Comparison of ENCODE assay signal across 13 cellular contexts in the genomic region with DNA sequence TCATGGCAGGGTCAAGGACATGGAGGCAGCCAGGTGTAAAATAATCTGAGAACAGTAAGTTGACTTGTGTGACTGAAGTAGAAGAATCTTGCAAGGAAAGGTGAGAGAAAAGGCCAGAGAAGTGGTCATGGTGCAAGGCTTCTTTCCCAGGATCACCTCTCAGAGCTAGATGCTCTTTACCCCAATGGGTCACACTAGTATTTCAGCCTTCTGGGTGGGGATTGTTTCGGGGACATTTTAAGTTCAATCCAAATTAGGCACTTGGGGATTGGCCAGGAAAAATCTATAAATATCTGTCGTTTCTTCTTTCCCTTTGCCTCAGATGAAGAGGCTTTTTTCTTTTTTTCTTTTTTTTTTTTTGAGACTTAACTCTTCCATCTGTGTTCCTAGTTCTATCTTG.
A peak's percentile ranks its signal among the peaks of the same experiment; 100 is the strongest.
DNase-seq lines count a peak whose midpoint lies in the region; ATAC-seq and TF ChIP-seq lines count a peak whose summit lies in the region.
"Had no signal": no experiment of that assay in that cellular context is flagged by ENCODE, and none has a peak within 500 bp of the region (broad histone marks: within the 10 kb centered on the region; RNA-seq: fewer than 3 reads in every experiment).

No MANE protein-coding gene starts in this region.

- no peak for DNase-seq in heart left ventricle
- no peak for DNase-seq in Right ventricle myocardium inferior (ENCODE audit: missing footprints)
- DNase-seq in body of pancreas: no peak
- DNase-seq in naive thymus-derived CD8-positive, alpha-beta T cell: no peak
- no peak for DNase-seq in vagina (ENCODE audit: extremely low spot score in 2 of 2)
- DNase-seq in HuH-7 (ENCODE audit: low spot score): no peak
- no peak for DNase-seq in putamen (ENCODE audit: low spot score)
- no peak for DNase-seq in activated CD4-positive, alpha-beta T cell treated with anti-CD3 and anti-CD28 coated beads for 1 hour
- DNase-seq: NCI-H1417 treated with DMSO at 0.1 percent for 48 hours, small intestine had no signal

- H3K36me3 ChIP-seq in heart left ventricle (peaks cover 0 to 61% (median 30%) of the 10 kb centered on the region in 9 donors), body of pancreas (replicated peaks in 1 of 2; ENCODE audit: insufficient read depth in 1 of 2, low read depth in 2 of 2) (no peaks in the 10 kb centered on the region), vagina (no peaks in the 10 kb centered on the region)

- H3K4me1 ChIP-seq in heart left ventricle: peaks cover 12 to 66% (median 43%) of the 10 kb centered on the region in 12 donors
- H3K4me1 ChIP-seq in body of pancreas: peaks cover 29% of the 10 kb centered on the region
- peaks cover 30% of the 10 kb centered on the region for H3K4me1 ChIP-seq in vagina

- no peaks in the 10 kb centered on the region for H3K9me3 Mint-ChIP-seq in naive thymus-derived CD8-positive, alpha-beta T cell
- H3K9me3 Mint-ChIP-seq: dendritic cell treated with granulocyte-macrophage colony-stimulating factor and Interleukin-4, amounts not matched to agents 40 ng/mL and 50 ng/mL, for 4 days; IgD-negative memory B cell had no signal

- 5 to 14% (median 9%) methylated on average over 2 of the region's 2 CpGs for WGBS in heart left ventricle, 4 donors
- WGBS in body of pancreas, 2 donors: 8 to 21% methylated on average over 2 of the region's 2 CpGs

- H3K9me3 ChIP-seq in heart left ventricle (no peaks in the 10 kb centered on the region), body of pancreas (no peaks in the 10 kb centered on the region), vagina (no peaks in the 10 kb centered on the region)

- H3K27me3 Mint-ChIP-seq in naive thymus-derived CD8-positive, alpha-beta T cell: no peaks in the 10 kb centered on the region
- H3K27me3 Mint-ChIP-seq: dendritic cell treated with granulocyte-macrophage colony-stimulating factor and Interleukin-4, amounts not matched to agents 40 ng/mL and 50 ng/mL, for 4 days; IgD-negative memory B cell had no signal

- peaks cover 5 to 27% (median 17%) of the 10 kb centered on the region in 4 donors for H3K4me1 Mint-ChIP-seq in naive thymus-derived CD8-positive, alpha-beta T cell

- POLR2A ChIA-PET in naive thymus-derived CD8-positive, alpha-beta T cell (lab: Charles Lee): interaction anchor here (1.2 kb wide), 1 partner anchor 24 kb away, joined by 3 read pairs; no protein-coding TSS in a partner anchor

- TF ChIP-seq POLR2A in heart left ventricle (IDR thresholded peaks at IDR 0.05) (no peak), body of pancreas (IDR thresholded peaks at IDR 0.05) (no peak), vagina (IDR thresholded peaks at IDR 0.05) (no peak)

- peak overlapping the region in 2 of 10 donors; percentile 18 to 28 for H3K4me3 Mint-ChIP-seq in naive thymus-derived CD8-positive, alpha-beta T cell
- H3K4me3 Mint-ChIP-seq: dendritic cell treated with granulocyte-macrophage colony-stimulating factor and Interleukin-4, amounts not matched to agents 40 ng/mL and 50 ng/mL, for 4 days had no signal

- H3K27ac Mint-ChIP-seq in naive thymus-derived CD8-positive, alpha-beta T cell: peak overlapping the region in 7 of 10 donors; percentile 6 to 89 (median 59)
- H3K27ac Mint-ChIP-seq: dendritic cell treated with granulocyte-macrophage colony-stimulating factor and Interleukin-4, amounts not matched to agents 40 ng/mL and 50 ng/mL, for 4 days; IgD-negative memory B cell had no signal

- intact Hi-C loops in heart left ventricle (cut with DNase I) (no loop called here), Right ventricle myocardium inferior (cut with DNase I) (no loop called here), body of pancreas (cut with DNase I) (no loop called here), vagina (cut with DNase I) (no loop called here)

- peak overlapping the region; percentile 29 to 85 (median 70) for H3K27ac ChIP-seq in heart left ventricle
- peak overlapping the region in 3 of 4 donors; percentile 19 to 60 (median 39) for H3K27ac ChIP-seq in body of pancreas
- peak overlapping the region; percentile 63 for H3K27ac ChIP-seq in vagina

- H3K27me3 ChIP-seq in heart left ventricle: no peaks in the 10 kb centered on the region
- no peaks in the 10 kb centered on the region for H3K27me3 ChIP-seq in body of pancreas
- no peaks in the 10 kb centered on the region for H3K27me3 ChIP-seq in vagina

- peaks cover 12 to 40% (median 24%) of the 10 kb centered on the region in 3 donors for H3K36me3 Mint-ChIP-seq in naive thymus-derived CD8-positive, alpha-beta T cell

- ATAC-seq in heart left ventricle (peak in 3 of 4 donors; percentile 32 to 60 (median 55)), Right ventricle myocardium inferior (no peak), body of pancreas (no peak)
- no peak for ATAC-seq in naive thymus-derived CD8-positive, alpha-beta T cell
- ATAC-seq: HCT116 had no signal

- H3K4me3 ChIP-seq in heart left ventricle (no peak overlapping the region), body of pancreas (no peak overlapping the region), vagina (no peak overlapping the region)

- TF ChIP-seq CTCF in heart left ventricle (IDR thresholded peaks at IDR 0.05) (no peak), body of pancreas (IDR thresholded peaks at IDR 0.05) (no peak), vagina (IDR thresholded peaks at IDR 0.05) (no peak)

Comparison
In these comparisons a context has a peak if more than half of its experiments do, and no peak if none do; other contexts are left out.
1. ATAC-seq: peak in heart left ventricle (3 of 4); none in Right ventricle myocardium inferior (single experiment), body of pancreas (single experiment) and naive thymus-derived CD8-positive, alpha-beta T cell (0 of 2).
2. Peak in every context shown above with its lines, with median percentiles within 50 percentile points of each other: H3K27ac ChIP-seq.